Comparison of ENCODE assay signal across 18 cellular contexts in genomic region chr3:109018828-109019227, GRCh38.
DNase-seq lines count a peak whose midpoint lies in the region; ATAC-seq and TF ChIP-seq lines count a peak whose summit lies in the region.
"Had no signal": no experiment of that assay in that cellular context is flagged by ENCODE, and none has a peak within 500 bp of the region (broad histone marks: within the 10 kb centered on the region; RNA-seq: fewer than 3 reads in every experiment).

No MANE protein-coding gene starts in this region.

- no peaks in the 10 kb centered on the region for H3K27me3 ChIP-seq in brain microvascular endothelial cell (replicated peaks)
- H3K27me3 ChIP-seq: adrenal gland had no signal

- no peaks in the 10 kb centered on the region for H3K36me3 Mint-ChIP-seq in natural killer cell
- H3K36me3 Mint-ChIP-seq: CD4-positive, CD25-positive, alpha-beta regulatory T cell; naive thymus-derived CD4-positive, alpha-beta T cell had no signal

- no peaks in the 10 kb centered on the region for H3K36me3 ChIP-seq in brain microvascular endothelial cell (replicated peaks)
- H3K36me3 ChIP-seq: adrenal gland, left ventricle myocardium inferior had no signal

- ATAC-seq in natural killer cell = no peak
- no peak for ATAC-seq in HG02571 (IDR thresholded peaks at IDR 0.05; ENCODE audit: unreplicated experiment)
- ATAC-seq: naive thymus-derived CD4-positive, alpha-beta T cell had no signal

- H3K4me3 Mint-ChIP-seq in natural killer cell = no peak overlapping the region
- H3K4me3 Mint-ChIP-seq: CD4-positive, CD25-positive, alpha-beta regulatory T cell; naive thymus-derived CD4-positive, alpha-beta T cell had no signal

- intact Hi-C loops in natural killer cell (cut with micrococcal nuclease) = no loop called here

- in situ Hi-C loops in brain microvascular endothelial cell (cut with HindIII; ENCODE audit: low pct_ligation_motif_present, low sequenced_read_pairs) = no loop called here

- TF ChIP-seq CTCF in GM10266 (IDR thresholded peaks at IDR 0.05; ENCODE audit: control insufficient read depth, insufficient read depth, low read depth, missing control alignments) (peak; percentile 25), NB4 (IDR thresholded peaks at IDR 0.05; ENCODE audit: low read depth, low read length) (peak; percentile 33), brain microvascular endothelial cell (IDR thresholded peaks at IDR 0.05; ENCODE audit: low read depth, low read length, missing control alignments) (peak; percentile 15), natural killer cell (IDR thresholded peaks at IDR 0.05) (no peak)

- no peaks in the 10 kb centered on the region for H3K4me1 Mint-ChIP-seq in natural killer cell
- H3K4me1 Mint-ChIP-seq: CD4-positive, CD25-positive, alpha-beta regulatory T cell had no signal

- no peaks in the 10 kb centered on the region for H3K9me3 Mint-ChIP-seq in natural killer cell
- H3K9me3 Mint-ChIP-seq: CD4-positive, CD25-positive, alpha-beta regulatory T cell; naive thymus-derived CD4-positive, alpha-beta T cell had no signal

- H3K27ac Mint-ChIP-seq in natural killer cell = no peak overlapping the region
- H3K27ac Mint-ChIP-seq: naive thymus-derived CD4-positive, alpha-beta T cell had no signal

- H3K4me3 ChIP-seq in NB4 (ENCODE audit: low read depth, low read length) (no peak overlapping the region), brain microvascular endothelial cell (ENCODE audit: low read depth, low read length) (no peak overlapping the region)
- H3K4me3 ChIP-seq: adrenal gland, left ventricle myocardium inferior had no signal

- H3K27me3 Mint-ChIP-seq in natural killer cell (ENCODE audit: low read depth in 2 of 2) = peaks cover 15 to 30% of the 10 kb centered on the region in 2 donors

- DNase-seq in AG20443 (ENCODE audit: low spot score) = peak; percentile 8
- no peak for DNase-seq in GM10266 (ENCODE audit: extremely low spot score)
- DNase-seq in NB4 (ENCODE audit: low read depth) = peak; percentile 10
- no peak for DNase-seq in brain microvascular endothelial cell
- no peak for DNase-seq in ecto neural progenitor cell (ENCODE audit: low spot score)
- no peak for DNase-seq in natural killer cell
- no peak for DNase-seq in effector CD4-positive, alpha-beta T cell
- DNase-seq: activated CD4-positive, CD25-positive, alpha-beta regulatory T cell; activated T-cell treated with anti-CD3 and anti-CD28 coated beads, Interleukin-2, amount 50 U/mL, for 1 hour; adrenal gland; CD4-positive, CD25-positive, alpha-beta regulatory T cell; hypothalamus; left ventricle myocardium inferior; naive thymus-derived CD4-positive, alpha-beta T cell; NCI-H187 treated with DMSO at 0.1 percent for 48 hours; stimulated activated CD4-positive, alpha-beta T cell treated with anti-CD3 and anti-CD28 coated beads, Interleukin-4, amount 100 ng/mL, for 24 hours; stimulated activated naive CD4-positive, alpha-beta T cell had no signal

- H3K27ac ChIP-seq in brain microvascular endothelial cell = no peak overlapping the region
- H3K27ac ChIP-seq: adrenal gland, left ventricle myocardium inferior had no signal

- no peak for TF ChIP-seq POLR2A in NB4 (IDR thresholded peaks at IDR 0.05; ENCODE audit: extremely low read depth, insufficient read length)

Comparison
In these comparisons a context has a peak if more than half of its experiments do, and no peak if none do; other contexts are left out.
1. DNase-seq: peak in AG20443 (single experiment) and NB4 (single experiment); none in GM10266 (single experiment), brain microvascular endothelial cell (single experiment), ecto neural progenitor cell (single experiment), natural killer cell (single experiment) and effector CD4-positive, alpha-beta T cell (single experiment).